Comparison of ENCODE assay signal across 37 cellular contexts in genomic region chr22:23026777-23027176, GRCh38.
"Had no signal": no experiment of that assay in that cellular context is flagged by ENCODE, and none has a peak within 500 bp of the region (broad histone marks: within the 10 kb centered on the region; RNA-seq: fewer than 3 reads in every experiment).

No MANE protein-coding gene starts in this region.

- H3K36me3 ChIP-seq: ascending aorta, cardiac muscle cell had no signal

- H3K27ac Mint-ChIP-seq: activated B cell treated with CpG ODN at 0.5 μM for 24 hours; activated CD4-positive, alpha-beta memory T cell treated with anti-CD3 and anti-CD28 coated beads for 36 hours; activated CD4-positive, alpha-beta T cell treated with anti-CD3 and anti-CD28 coated beads, Interleukin-2, amount 10 ng/mL, durations not matched to agents 24 days and 14 days; activated CD8-positive, alpha-beta T cell treated with anti-CD3 and anti-CD28 coated beads for 36 hours; activated naive CD4-positive, alpha-beta T cell treated with anti-CD3 and anti-CD28 coated beads, Interleukin-2, amount 10 ng/mL, durations not matched to agents 7 days and 5 days; activated naive CD4-positive, alpha-beta T cell treated with anti-CD3 and anti-CD28 coated beads, Interleukin-2, amount 50 U/mL, for 24 hours; activated naive CD8-positive, alpha-beta T cell; activated naive CD8-positive, alpha-beta T cell treated with anti-CD3 and anti-CD28 coated beads, Interleukin-2, amount 10 ng/mL, durations not matched to agents 7 days and 5 days; activated naive CD8-positive, alpha-beta T cell treated with anti-CD3 and anti-CD28 coated beads, Interleukin-2, amount 50 U/mL, for 24 hours; activated T-cell treated with anti-CD3 and anti-CD28 coated beads, Interleukin-2, amount 50 U/mL, for 72 hours; activated T-helper 1 cell treated with anti-CD3 and anti-CD28 coated beads, Interleukin-12 subunit alpha, Interleukin-12 subunit beta, Interleukin-2, Interleukin-4 antibody, amounts not matched to agents 30 ng/mL and 10 ng/mL and 1 ng/mL, durations not matched to agents 14 hours and 24 hours and 36 hours; activated T-helper 17 cell treated with anti-CD3 and anti-CD28 coated beads, Interleukin-2, amount 50 U/mL, for 72 hours; brain; T-helper 1 cell treated with Interleukin-12 subunit alpha and Interleukin-12 subunit beta and Interleukin-4 antibody, amounts not matched to agents 30 μg/mL and 1 μg/mL, for 36 hours; T-helper 2 cell treated with Interferon-gamma antibody and Interleukin-4, amounts not matched to agents 5 μg/mL and 100 μg/mL, for 36 hours had no signal

- H3K9me3 Mint-ChIP-seq: activated CD4-positive, alpha-beta memory T cell treated with anti-CD3 and anti-CD28 coated beads for 36 hours; activated CD4-positive, alpha-beta T cell treated with anti-CD3 and anti-CD28 coated beads, Interleukin-2, amount 10 ng/mL, durations not matched to agents 24 days and 14 days; activated CD8-positive, alpha-beta T cell treated with anti-CD3 and anti-CD28 coated beads for 36 hours; activated naive CD4-positive, alpha-beta T cell treated with anti-CD3 and anti-CD28 coated beads, Interleukin-2, amount 10 ng/mL, durations not matched to agents 7 days and 5 days; activated naive CD4-positive, alpha-beta T cell treated with anti-CD3 and anti-CD28 coated beads, Interleukin-2, amount 50 U/mL, for 24 hours; activated naive CD8-positive, alpha-beta T cell treated with anti-CD3 and anti-CD28 coated beads, Interleukin-2, amount 10 ng/mL, durations not matched to agents 7 days and 5 days; activated T-helper 1 cell treated with anti-CD3 and anti-CD28 coated beads, Interleukin-12 subunit alpha, Interleukin-12 subunit beta, Interleukin-2, Interleukin-4 antibody, amounts not matched to agents 30 ng/mL and 10 ng/mL and 1 ng/mL, durations not matched to agents 14 hours and 24 hours and 36 hours; activated T-helper 17 cell treated with anti-CD3 and anti-CD28 coated beads, Interleukin-2, amount 50 U/mL, for 72 hours; central memory CD8-positive, alpha-beta T cell; T-helper 2 cell treated with Interferon-gamma antibody and Interleukin-4, amounts not matched to agents 5 μg/mL and 100 μg/mL, for 36 hours had no signal

- H3K4me1 ChIP-seq: ascending aorta had no signal

- DNase-seq: activated B cell treated with CpG ODN at 0.5 μM for 24 hours; activated CD4-positive, alpha-beta memory T cell treated with anti-CD3 and anti-CD28 coated beads for 36 hours; activated CD4-positive, alpha-beta T cell treated with anti-CD3 and anti-CD28 coated beads for 4 hours; activated CD4-positive, alpha-beta T cell treated with anti-CD3 and anti-CD28 coated beads, Interleukin-2, amount 10 ng/mL, durations not matched to agents 24 days and 14 days; activated CD4-positive, alpha-beta T cell treated with anti-CD3 and anti-CD28 coated beads, Interleukin-2, amount 50 U/mL, for 1 hour; activated CD4-positive, alpha-beta T cell treated with anti-CD3 and anti-CD28 coated beads, Interleukin-2, amount 50 U/mL, for 4 hours; activated CD4-positive, CD25-positive, alpha-beta regulatory T cell treated with anti-CD3 and anti-CD28 coated beads, Interleukin-2, amount 50 U/mL, for 72 hours; activated CD8-positive, alpha-beta memory T cell treated with anti-CD3 and anti-CD28 coated beads, Interleukin-2, amount 50 U/mL, for 4 hours; activated CD8-positive, alpha-beta T cell treated with anti-CD3 and anti-CD28 coated beads for 36 hours; activated effector memory CD4-positive, alpha-beta T cell treated with anti-CD3 and anti-CD28 coated beads, Interleukin-2, amount 50 U/mL, for 16 hours; activated gamma-delta T cell treated with Interleukin-2 at 50 U/mL for 16 hours; activated naive CD4-positive, alpha-beta T cell treated with anti-CD3 and anti-CD28 coated beads, Interleukin-2, amount 10 ng/mL, durations not matched to agents 7 days and 5 days; activated naive CD4-positive, alpha-beta T cell treated with Interleukin-2 at 50 U/mL for 16 hours; activated naive CD8-positive, alpha-beta T cell treated with anti-CD3 and anti-CD28 coated beads, Interleukin-2, amount 10 ng/mL, durations not matched to agents 7 days and 5 days; activated naive CD8-positive, alpha-beta T cell treated with anti-CD3 and anti-CD28 coated beads, Interleukin-2, amount 50 U/mL, for 24 hours; activated T-cell treated with anti-CD3 and anti-CD28 coated beads for 4 hours; activated T-cell treated with anti-CD3 and anti-CD28 coated beads, Interleukin-2, amount 50 U/mL, for 1 hour; activated T-cell treated with anti-CD3 and anti-CD28 coated beads, Interleukin-2, amount 50 U/mL, for 4 hours; activated T-cell treated with anti-CD3 and anti-CD28 coated beads, Interleukin-2, amount 50 U/mL, for 72 hours; amygdala; anterior cingulate cortex; caudate nucleus; cerebellar nuclear complex; T-helper 1 cell; T-helper 2 cell; T-helper 9 cell had no signal

- H3K36me3 Mint-ChIP-seq: activated CD4-positive, alpha-beta memory T cell treated with anti-CD3 and anti-CD28 coated beads for 36 hours; activated naive CD4-positive, alpha-beta T cell treated with anti-CD3 and anti-CD28 coated beads, Interleukin-2, amount 10 ng/mL, durations not matched to agents 7 days and 5 days; activated naive CD4-positive, alpha-beta T cell treated with anti-CD3 and anti-CD28 coated beads, Interleukin-2, amount 50 U/mL, for 24 hours; activated naive CD8-positive, alpha-beta T cell; activated naive CD8-positive, alpha-beta T cell treated with anti-CD3 and anti-CD28 coated beads, Interleukin-2, amount 10 ng/mL, durations not matched to agents 7 days and 5 days; brain had no signal

- H3K9me3 ChIP-seq: ascending aorta had no signal

- H3K4me3 ChIP-seq: ascending aorta, cardiac muscle cell had no signal

- ATAC-seq: activated CD8-positive, alpha-beta T cell treated with anti-CD3 and anti-CD28 coated beads for 36 hours; activated naive CD8-positive, alpha-beta T cell treated with anti-CD3 and anti-CD28 coated beads, Interleukin-2, amount 50 U/mL, for 24 hours; activated T-cell treated with anti-CD3 and anti-CD28 coated beads, Interleukin-2, amount 50 U/mL, for 4 hours; activated T-cell treated with anti-CD3 and anti-CD28 coated beads, Interleukin-2, amount 50 U/mL, for 72 hours; activated T-helper 17 cell treated with anti-CD3 and anti-CD28 coated beads, Interleukin-2, amount 50 U/mL, for 72 hours had no signal

- H3K27ac ChIP-seq: ascending aorta, cardiac muscle cell, VCaP had no signal

- H3K4me3 Mint-ChIP-seq: activated B cell treated with CpG ODN at 0.5 μM for 24 hours; activated CD4-positive, alpha-beta memory T cell treated with anti-CD3 and anti-CD28 coated beads for 36 hours; activated CD4-positive, alpha-beta T cell treated with anti-CD3 and anti-CD28 coated beads, Interleukin-2, amount 10 ng/mL, durations not matched to agents 24 days and 14 days; activated CD8-positive, alpha-beta T cell treated with anti-CD3 and anti-CD28 coated beads for 36 hours; activated naive CD4-positive, alpha-beta T cell treated with anti-CD3 and anti-CD28 coated beads, Interleukin-2, amount 10 ng/mL, durations not matched to agents 7 days and 5 days; activated naive CD4-positive, alpha-beta T cell treated with anti-CD3 and anti-CD28 coated beads, Interleukin-2, amount 50 U/mL, for 24 hours; activated naive CD8-positive, alpha-beta T cell; activated naive CD8-positive, alpha-beta T cell treated with anti-CD3 and anti-CD28 coated beads, Interleukin-2, amount 10 ng/mL, durations not matched to agents 7 days and 5 days; activated naive CD8-positive, alpha-beta T cell treated with anti-CD3 and anti-CD28 coated beads, Interleukin-2, amount 50 U/mL, for 24 hours; activated T-cell treated with anti-CD3 and anti-CD28 coated beads, Interleukin-2, amount 50 U/mL, for 4 hours; activated T-cell treated with anti-CD3 and anti-CD28 coated beads, Interleukin-2, amount 50 U/mL, for 72 hours; activated T-helper 1 cell treated with anti-CD3 and anti-CD28 coated beads, Interleukin-12 subunit alpha, Interleukin-12 subunit beta, Interleukin-2, Interleukin-4 antibody, amounts not matched to agents 30 ng/mL and 10 ng/mL and 1 ng/mL, durations not matched to agents 14 hours and 24 hours and 36 hours; activated T-helper 17 cell treated with anti-CD3 and anti-CD28 coated beads, Interleukin-2, amount 50 U/mL, for 72 hours; brain; central memory CD8-positive, alpha-beta T cell; T-helper 1 cell treated with Interleukin-12 subunit alpha and Interleukin-12 subunit beta and Interleukin-4 antibody, amounts not matched to agents 30 μg/mL and 1 μg/mL, for 36 hours; T-helper 2 cell treated with Interferon-gamma antibody and Interleukin-4, amounts not matched to agents 5 μg/mL and 100 μg/mL, for 36 hours had no signal

- H3K27me3 ChIP-seq: ascending aorta, cardiac muscle cell had no signal

- H3K4me1 Mint-ChIP-seq: activated CD4-positive, alpha-beta T cell treated with anti-CD3 and anti-CD28 coated beads, Interleukin-2, amount 10 ng/mL, durations not matched to agents 24 days and 14 days; activated naive CD4-positive, alpha-beta T cell treated with anti-CD3 and anti-CD28 coated beads, Interleukin-2, amount 10 ng/mL, durations not matched to agents 7 days and 5 days; activated naive CD4-positive, alpha-beta T cell treated with anti-CD3 and anti-CD28 coated beads, Interleukin-2, amount 50 U/mL, for 24 hours; activated naive CD8-positive, alpha-beta T cell treated with anti-CD3 and anti-CD28 coated beads, Interleukin-2, amount 10 ng/mL, durations not matched to agents 7 days and 5 days; activated naive CD8-positive, alpha-beta T cell treated with anti-CD3 and anti-CD28 coated beads, Interleukin-2, amount 50 U/mL, for 24 hours; activated T-helper 17 cell treated with anti-CD3 and anti-CD28 coated beads, Interleukin-2, amount 50 U/mL, for 72 hours; central memory CD8-positive, alpha-beta T cell had no signal

- H3K27me3 Mint-ChIP-seq: activated B cell treated with CpG ODN at 0.5 μM for 24 hours; activated CD4-positive, alpha-beta memory T cell treated with anti-CD3 and anti-CD28 coated beads for 36 hours; activated CD8-positive, alpha-beta T cell treated with anti-CD3 and anti-CD28 coated beads for 36 hours; activated naive CD4-positive, alpha-beta T cell treated with anti-CD3 and anti-CD28 coated beads, Interleukin-2, amount 50 U/mL, for 24 hours; activated naive CD8-positive, alpha-beta T cell; central memory CD8-positive, alpha-beta T cell had no signal
